ENCODE assay signal across 8 cellular contexts in the genomic region with DNA sequence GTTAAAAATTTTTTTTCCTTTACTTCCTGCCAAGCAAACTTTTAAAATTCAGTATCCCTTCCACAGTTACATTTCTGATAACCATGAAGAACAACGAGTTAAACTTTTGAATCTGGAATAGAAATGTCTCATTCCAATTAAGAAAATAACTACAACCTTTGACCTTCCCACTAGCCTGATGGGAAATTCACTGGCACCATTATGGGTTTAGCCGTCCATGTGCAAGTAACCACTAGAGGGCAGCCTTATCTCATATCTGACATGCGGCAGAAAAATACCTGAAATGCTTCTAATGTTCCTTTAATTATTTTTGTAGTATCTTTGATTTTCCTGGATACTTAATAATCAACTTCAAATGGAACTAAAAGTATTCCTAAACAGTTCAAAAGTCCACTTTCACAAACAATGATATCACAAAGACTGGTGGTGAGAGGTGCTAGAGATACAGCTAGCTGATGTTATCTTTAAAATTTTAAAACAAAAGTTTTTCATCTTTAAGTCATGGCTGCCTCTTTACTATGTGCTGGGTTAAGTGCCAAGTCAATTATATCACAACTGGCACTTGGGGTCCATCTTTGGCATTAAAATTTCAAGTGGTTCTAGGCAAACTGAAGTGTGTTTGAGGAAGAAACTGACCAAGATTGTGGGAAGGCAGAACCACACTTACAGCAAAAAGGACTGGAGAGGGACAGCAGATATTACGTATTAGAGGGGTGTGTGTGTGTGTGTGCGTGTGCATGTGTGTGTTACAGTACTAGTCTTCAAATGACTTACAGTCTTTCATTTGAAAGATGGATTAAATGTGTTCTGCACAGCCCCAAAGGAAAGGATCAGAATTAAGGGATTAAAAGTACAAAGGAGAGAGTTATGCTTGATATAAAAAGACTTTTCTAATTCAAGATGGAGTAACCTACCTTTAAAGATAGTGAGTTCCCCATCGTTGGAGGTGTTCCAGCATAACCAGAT.
DNase-seq lines count a peak whose midpoint lies in the region; ATAC-seq, FAIRE-seq and TF ChIP-seq lines count a peak whose summit lies in the region.

No MANE protein-coding gene starts in this region.

- FAIRE-seq in colon (lab: Jason Lieb, UNC), result peak; percentile 90

- H3K4me3 ChIP-seq in BE2C (ENCODE audit: low read depth, low read length), result no peak overlapping the region

- TF ChIP-seq CTCF in BE2C (IDR thresholded peaks at IDR 0.05; ENCODE audit: low read depth, low read length), result peak; percentile 95

- H3K4me1 ChIP-seq in BE2C, result peaks cover 2% of the 10 kb centered on the region; the same call in 1 of the 2 replicates

- no peaks in the 10 kb centered on the region for H3K9me3 ChIP-seq in BE2C

- peaks cover 24% of the 10 kb centered on the region for H3K27me3 ChIP-seq in BE2C

- H3K36me3 ChIP-seq in BE2C, result no peaks in the 10 kb centered on the region

- ATAC-seq in GM18909 (IDR thresholded peaks at IDR 0.05; ENCODE audit: poor library complexity, unreplicated experiment), result peak; percentile 44
- ATAC-seq in left lobe of liver, result peak; percentile 88
- ATAC-seq in HG02678 (IDR thresholded peaks at IDR 0.05; ENCODE audit: unreplicated experiment), result no peak

- DNase-seq in BE2C (peak; percentile 60), NCI-H2029 (lab: John Stamatoyannopoulos, UW) (peak; percentile 42), T-helper 2 cell (peak in 3 of 5 experiments; percentile 37 to 82 (median 60)), left lobe of liver (ENCODE audit: low spot score) (peak; percentile 65), stromal cell of bone marrow (ENCODE audit: low read depth) (peak; percentile 58)
